Comparison of ENCODE assay signal across 1 cellular context in the genomic region with DNA sequence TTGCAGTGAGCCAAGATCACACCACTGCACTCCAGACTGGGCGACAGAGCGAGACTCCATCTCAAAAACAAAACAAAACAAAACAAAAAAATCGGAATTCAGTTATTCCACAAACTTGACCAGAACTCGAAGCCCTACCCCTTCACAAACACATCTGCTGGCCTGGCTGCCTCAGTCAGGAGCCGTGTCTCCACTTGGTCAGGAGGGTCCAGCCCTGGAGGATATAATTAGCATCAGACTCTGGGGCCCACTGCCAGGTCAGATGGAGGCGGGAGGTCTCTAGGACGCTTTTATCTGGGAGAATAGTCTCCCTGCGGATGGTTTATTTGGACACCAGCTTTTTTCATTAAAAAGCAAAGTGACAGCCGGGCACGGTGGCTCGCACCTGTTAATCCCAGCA.
TF ChIP-seq lines count a peak whose summit lies in the region.

No MANE protein-coding gene starts in this region.

TF ChIP-seq in IMR-90, 13 proteins besides CTCF, POLR2A, EP300 and RAD21:
- TF ChIP-seq, protein P1, sequence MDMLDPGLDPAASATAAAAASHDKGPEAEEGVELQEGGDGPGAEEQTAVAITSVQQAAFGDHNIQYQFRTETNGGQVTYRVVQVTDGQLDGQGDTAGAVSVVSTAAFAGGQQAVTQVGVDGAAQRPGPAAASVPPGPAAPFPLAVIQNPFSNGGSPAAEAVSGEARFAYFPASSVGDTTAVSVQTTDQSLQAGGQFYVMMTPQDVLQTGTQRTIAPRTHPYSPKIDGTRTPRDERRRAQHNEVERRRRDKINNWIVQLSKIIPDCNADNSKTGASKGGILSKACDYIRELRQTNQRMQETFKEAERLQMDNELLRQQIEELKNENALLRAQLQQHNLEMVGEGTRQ (IDR thresholded peaks at IDR 0.05; ENCODE audit: low read depth, low read length): no peak
- TF ChIP-seq MAFK (IDR thresholded peaks at IDR 0.05; ENCODE audit: low read depth, low read length): no peak
- TF ChIP-seq RCOR1 (IDR thresholded peaks at IDR 0.05; ENCODE audit: insufficient replicate concordance, low read length): no peak
- TF ChIP-seq CHD1 (IDR thresholded peaks at IDR 0.05; ENCODE audit: low read depth, low read length): no peak
- no peak for TF ChIP-seq CEBPB (IDR thresholded peaks at IDR 0.05; ENCODE audit: low read depth, low read length)
- TF ChIP-seq RFX5 (IDR thresholded peaks at IDR 0.05; ENCODE audit: low read depth, low read length): no peak
- no peak for TF ChIP-seq NFE2L2 (IDR thresholded peaks at IDR 0.05; ENCODE audit: low read depth, low read length)
- TF ChIP-seq FOS (IDR thresholded peaks at IDR 0.05; ENCODE audit: low read depth, low read length): no peak
- TF ChIP-seq SMC3 (IDR thresholded peaks at IDR 0.05; ENCODE audit: low read depth, low read length): no peak
- no peak for TF ChIP-seq MXI1 (IDR thresholded peaks at IDR 0.05; ENCODE audit: borderline replicate concordance, low read depth, low read length)
- TF ChIP-seq MAZ (IDR thresholded peaks at IDR 0.05; ENCODE audit: borderline replicate concordance, low read depth, low read length): no peak
- no peak for TF ChIP-seq BHLHE40 (IDR thresholded peaks at IDR 0.05; ENCODE audit: low read depth, low read length)
- TF ChIP-seq, protein P2, sequence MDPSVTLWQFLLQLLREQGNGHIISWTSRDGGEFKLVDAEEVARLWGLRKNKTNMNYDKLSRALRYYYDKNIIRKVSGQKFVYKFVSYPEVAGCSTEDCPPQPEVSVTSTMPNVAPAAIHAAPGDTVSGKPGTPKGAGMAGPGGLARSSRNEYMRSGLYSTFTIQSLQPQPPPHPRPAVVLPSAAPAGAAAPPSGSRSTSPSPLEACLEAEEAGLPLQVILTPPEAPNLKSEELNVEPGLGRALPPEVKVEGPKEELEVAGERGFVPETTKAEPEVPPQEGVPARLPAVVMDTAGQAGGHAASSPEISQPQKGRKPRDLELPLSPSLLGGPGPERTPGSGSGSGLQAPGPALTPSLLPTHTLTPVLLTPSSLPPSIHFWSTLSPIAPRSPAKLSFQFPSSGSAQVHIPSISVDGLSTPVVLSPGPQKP (IDR thresholded peaks at IDR 0.05; ENCODE audit: borderline replicate concordance, low read depth, low read length): no peak
